16 cellular contexts compared by ENCODE assay signal in the genomic region with DNA sequence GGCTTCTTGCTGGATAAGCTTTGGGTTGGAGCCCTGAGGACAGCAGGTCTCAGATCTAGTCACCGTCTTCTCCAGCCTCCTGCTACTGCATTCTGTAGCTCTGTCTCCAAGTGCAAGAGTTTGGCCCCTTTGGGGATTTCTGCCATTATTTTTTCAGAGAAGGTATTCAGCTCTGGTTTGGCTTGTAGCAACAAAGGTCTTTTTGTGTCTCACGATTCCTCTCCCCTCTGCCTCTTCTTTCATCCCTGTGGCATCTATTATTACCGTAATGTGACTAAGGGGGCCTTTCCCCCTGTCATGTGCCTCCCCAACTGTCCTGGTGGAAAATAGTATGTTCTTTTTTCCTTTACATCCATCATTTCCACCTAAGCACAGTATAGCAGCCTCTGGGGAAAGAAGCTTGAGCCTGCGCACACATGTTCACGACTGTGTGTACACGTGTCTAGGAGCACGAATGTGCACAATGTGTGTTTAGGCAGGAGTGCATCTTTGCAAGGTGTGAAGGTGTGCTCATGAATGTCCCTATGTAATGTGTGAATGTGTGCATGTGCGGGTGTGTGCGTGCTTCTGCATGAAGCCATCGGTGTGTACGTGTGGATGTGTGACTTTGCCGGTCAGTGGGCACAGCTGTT.
"Had no signal": no experiment of that assay in that cellular context is flagged by ENCODE, and none has a peak within 500 bp of the region (broad histone marks: within the 10 kb centered on the region; RNA-seq: fewer than 3 reads in every experiment).

No MANE protein-coding gene starts in this region.

- H3K36me3 ChIP-seq: lower lobe of right lung, prostate gland, right atrium auricular region, spleen, thoracic aorta, tibial nerve, upper lobe of left lung, uterus had no signal

- H3K27me3 ChIP-seq: right atrium auricular region had no signal

- H3K4me3 ChIP-seq: dorsolateral prefrontal cortex, lower lobe of right lung, prostate gland, right atrium auricular region, skin epidermis, spleen, thoracic aorta, tibial nerve, upper lobe of left lung, uterus had no signal

- H3K27ac Mint-ChIP-seq: natural killer cell; stimulated activated memory B cell treated with anti-CD40 and anti-IgM and Interleukin-4, amounts not matched to agents 10 μg/mL and 1 μg/mL and 100 μg/mL, for 72 hours had no signal

- H3K36me3 Mint-ChIP-seq: natural killer cell; stimulated activated memory B cell treated with anti-CD40 and anti-IgM and Interleukin-4, amounts not matched to agents 10 μg/mL and 1 μg/mL and 100 μg/mL, for 72 hours had no signal

- H3K4me1 ChIP-seq: lower lobe of right lung, prostate gland, right atrium auricular region, spleen, upper lobe of left lung, uterus had no signal

- H3K9me3 Mint-ChIP-seq: natural killer cell; stimulated activated memory B cell treated with anti-CD40 and anti-IgM and Interleukin-4, amounts not matched to agents 10 μg/mL and 1 μg/mL and 100 μg/mL, for 72 hours had no signal

- H3K9me3 ChIP-seq: lower lobe of right lung, prostate gland, right atrium auricular region, spleen, thoracic aorta, tibial nerve, upper lobe of left lung, uterus had no signal

- H3K4me1 Mint-ChIP-seq: natural killer cell; stimulated activated memory B cell treated with anti-CD40 and anti-IgM and Interleukin-4, amounts not matched to agents 10 μg/mL and 1 μg/mL and 100 μg/mL, for 72 hours had no signal

- ATAC-seq: left ventricle myocardium superior; lower lobe of right lung; stimulated activated memory B cell treated with anti-CD40 and anti-IgM and Interleukin-4, amounts not matched to agents 10 μg/mL and 1 μg/mL and 100 μg/mL, for 72 hours; stimulated activated naive CD8-positive, alpha-beta T cell treated with anti-CD3 and anti-CD28 coated beads, Interleukin-15, Interleukin-2, amounts not matched to agents 100 U/mL and 50 U/mL, for 24 hours had no signal

- H3K27ac ChIP-seq: lower lobe of right lung, prostate gland, right atrium auricular region, skin epidermis, spleen, thoracic aorta, upper lobe of left lung, uterus had no signal

- DNase-seq: dorsolateral prefrontal cortex; effector CD4-positive, alpha-beta T cell; left ventricle myocardium superior; lower lobe of right lung; natural killer cell; spleen; stimulated activated CD4-positive, alpha-beta T cell treated with anti-CD3 and anti-CD28 coated beads, Interleukin-4, amount 100 ng/mL, for 4 hours; stimulated activated naive CD8-positive, alpha-beta T cell treated with anti-CD3 and anti-CD28 coated beads, Interleukin-15, Interleukin-2, amounts not matched to agents 100 U/mL and 50 U/mL, for 24 hours; upper lobe of left lung; uterus had no signal

- H3K4me3 Mint-ChIP-seq: natural killer cell; stimulated activated memory B cell treated with anti-CD40 and anti-IgM and Interleukin-4, amounts not matched to agents 10 μg/mL and 1 μg/mL and 100 μg/mL, for 72 hours had no signal
